In genomic region chr18:3660719-3661118, GRCh38 we compare ENCODE assay signal across 17 cellular contexts.
A peak's percentile ranks its signal among the peaks of the same experiment; 100 is the strongest.
DNase-seq lines count a peak whose midpoint lies in the region; ATAC-seq, FAIRE-seq and TF ChIP-seq lines count a peak whose summit lies in the region.
"Had no signal": no experiment of that assay in that cellular context is flagged by ENCODE, and none has a peak within 500 bp of the region (broad histone marks: within the 10 kb centered on the region; RNA-seq: fewer than 3 reads in every experiment).

No MANE protein-coding gene starts in this region.

- intact Hi-C loops in GM12878 (cut with micrococcal nuclease; ENCODE audit: unreplicated experiment), result no loop called here

- H3K27ac Mint-ChIP-seq in T-helper 1 cell treated with Interleukin-12 subunit alpha and Interleukin-12 subunit beta and Interleukin-4 antibody, amounts not matched to agents 30 μg/mL and 1 μg/mL, for 36 hours, result peak overlapping the region; percentile 49
- peak overlapping the region; percentile 54 for H3K27ac Mint-ChIP-seq in stimulated activated memory B cell treated with anti-CD40 and anti-IgM and Interleukin-4, amounts not matched to agents 10 μg/mL and 1 μg/mL and 100 μg/mL, for 72 hours
- H3K27ac Mint-ChIP-seq: IgD-negative memory B cell had no signal

- TF ChIP-seq EP300 in GM12878 (IDR thresholded peaks at IDR 0.05; ENCODE audit: borderline replicate concordance in 1 of 2, control insufficient read depth in 1 of 2, low read depth in 2 of 2, low read length in 2 of 2), result no peak

- no peak overlapping the region for H3K9ac ChIP-seq in GM12878 (ENCODE audit: control insufficient read depth, insufficient read depth, low read length)

- H3K4me3 Mint-ChIP-seq in T-helper 1 cell treated with Interleukin-12 subunit alpha and Interleukin-12 subunit beta and Interleukin-4 antibody, amounts not matched to agents 30 μg/mL and 1 μg/mL, for 36 hours, result no peak overlapping the region
- H3K4me3 Mint-ChIP-seq in stimulated activated memory B cell treated with anti-CD40 and anti-IgM and Interleukin-4, amounts not matched to agents 10 μg/mL and 1 μg/mL and 100 μg/mL, for 72 hours, result no peak overlapping the region
- H3K4me3 Mint-ChIP-seq: activated CD4-positive, alpha-beta T cell treated with anti-CD3 and anti-CD28 coated beads, Interleukin-2, amount 10 ng/mL, durations not matched to agents 7 days and 5 days had no signal

- in situ Hi-C loops in GM12878 (cut with MboI), result no loop called here

- no peak for FAIRE-seq in GM12878 (lab: Jason Lieb, UNC)
- FAIRE-seq: D721Med had no signal

- no peak overlapping the region for H3K4me2 ChIP-seq in GM12878 (ENCODE audit: control insufficient read depth, insufficient read depth)

- BruUV-seq in GM12878 (replicated peaks; lab: Mats Ljungman, UMichigan), result no TSS peak

- H3K4me1 Mint-ChIP-seq in T-helper 1 cell treated with Interleukin-12 subunit alpha and Interleukin-12 subunit beta and Interleukin-4 antibody, amounts not matched to agents 30 μg/mL and 1 μg/mL, for 36 hours (ENCODE audit: low read depth), result peaks cover 34% of the 10 kb centered on the region
- H3K4me1 Mint-ChIP-seq in stimulated activated memory B cell treated with anti-CD40 and anti-IgM and Interleukin-4, amounts not matched to agents 10 μg/mL and 1 μg/mL and 100 μg/mL, for 72 hours, result peaks cover 25% of the 10 kb centered on the region

- no peak overlapping the region for H3K4me3 ChIP-seq in GM12878
- H3K4me3 ChIP-seq: SK-N-MC, skin epidermis, testis had no signal

- no peaks in the 10 kb centered on the region for H3K79me2 ChIP-seq in GM12878 (ENCODE audit: control insufficient read depth, insufficient read depth, low read length)

- H3K36me3 ChIP-seq in GM12878 (ENCODE audit: control insufficient read depth in 2 of 2, insufficient read depth in 2 of 2, low read length in 1 of 2), result no peaks in the 10 kb centered on the region

- no peak for TF ChIP-seq RAD21 in GM12878 (IDR thresholded peaks at IDR 0.05; ENCODE audit: insufficient read depth, low read depth, low read length)

- no peak for DNase-seq in T-helper 1 cell
- peak; percentile 51 to 85 for DNase-seq in NOMO-1 (lab: John Stamatoyannopoulos, UW; ENCODE audit: unreplicated experiment in 2 of 2)
- DNase-seq in GM12878 (ENCODE audit: low read depth, low spot score), result no peak
- DNase-seq in stimulated activated naive CD4-positive, alpha-beta T cell (lab: John Stamatoyannopoulos, UW), result no peak
- no peak for DNase-seq in activated effector memory CD4-positive, alpha-beta T cell treated with anti-CD3 and anti-CD28 coated beads, Interleukin-2, amount 50 U/mL, for 16 hours
- no peak for DNase-seq in NCI-H82 treated with DMSO at 0.1 percent for 48 hours (lab: John Stamatoyannopoulos, UW; ENCODE audit: unreplicated experiment)
- DNase-seq: activated CD4-positive, alpha-beta T cell treated with anti-CD3 and anti-CD28 coated beads, Interleukin-2, amount 10 ng/mL, durations not matched to agents 7 days and 5 days; activated effector memory CD4-positive, alpha-beta T cell treated with Interleukin-2 at 50 U/mL for 16 hours; hippocampal formation; NCI-H187 had no signal

- SMC1A ChIA-PET in GM12878 (lab: Charles Lee; ENCODE audit: uncharacterized antibody, unreplicated experiment), result interaction anchor here (0.7 to 2.1 kb wide), 6 partner anchors 11 to 378 kb away, joined by 3 to 15 read pairs (median 6); no protein-coding TSS in a partner anchor

- peaks cover 8% of the 10 kb centered on the region for H3K9me3 Mint-ChIP-seq in T-helper 1 cell treated with Interleukin-12 subunit alpha and Interleukin-12 subunit beta and Interleukin-4 antibody, amounts not matched to agents 30 μg/mL and 1 μg/mL, for 36 hours
- H3K9me3 Mint-ChIP-seq in stimulated activated memory B cell treated with anti-CD40 and anti-IgM and Interleukin-4, amounts not matched to agents 10 μg/mL and 1 μg/mL and 100 μg/mL, for 72 hours, result no peaks in the 10 kb centered on the region
- H3K9me3 Mint-ChIP-seq: activated CD4-positive, alpha-beta T cell treated with anti-CD3 and anti-CD28 coated beads, Interleukin-2, amount 10 ng/mL, durations not matched to agents 7 days and 5 days had no signal

- no peaks in the 10 kb centered on the region for H3K27me3 Mint-ChIP-seq in T-helper 1 cell treated with Interleukin-12 subunit alpha and Interleukin-12 subunit beta and Interleukin-4 antibody, amounts not matched to agents 30 μg/mL and 1 μg/mL, for 36 hours (ENCODE audit: low read depth)
- no peaks in the 10 kb centered on the region for H3K27me3 Mint-ChIP-seq in stimulated activated memory B cell treated with anti-CD40 and anti-IgM and Interleukin-4, amounts not matched to agents 10 μg/mL and 1 μg/mL and 100 μg/mL, for 72 hours
- H3K27me3 Mint-ChIP-seq: activated CD4-positive, alpha-beta T cell treated with anti-CD3 and anti-CD28 coated beads, Interleukin-2, amount 10 ng/mL, durations not matched to agents 7 days and 5 days; IgD-negative memory B cell had no signal

- POLR2A ChIA-PET in GM12878 (lab: Charles Lee), result no interaction called here

- no peaks in the 10 kb centered on the region for H3K36me3 Mint-ChIP-seq in T-helper 1 cell treated with Interleukin-12 subunit alpha and Interleukin-12 subunit beta and Interleukin-4 antibody, amounts not matched to agents 30 μg/mL and 1 μg/mL, for 36 hours (ENCODE audit: low read depth)
- no peaks in the 10 kb centered on the region for H3K36me3 Mint-ChIP-seq in stimulated activated memory B cell treated with anti-CD40 and anti-IgM and Interleukin-4, amounts not matched to agents 10 μg/mL and 1 μg/mL and 100 μg/mL, for 72 hours
- H3K36me3 Mint-ChIP-seq: IgD-negative memory B cell had no signal

- no peaks in the 10 kb centered on the region; the same call in 2 of the 3 replicates for H3K9me3 ChIP-seq in GM12878 (replicated peaks; ENCODE audit: control insufficient read depth, insufficient read depth, low read length)
- H3K9me3 ChIP-seq: testis had no signal

- no peak overlapping the region for H2AFZ ChIP-seq in GM12878 (ENCODE audit: control insufficient read depth, low read depth, low read length)

- CTCF ChIA-PET in GM12878 (lab: Yijun Ruan, JAX), result interaction anchor here (0.9 to 1.0 kb wide), 2 partner anchors 31 to 63 kb away, joined by 3 read pairs; no protein-coding TSS in a partner anchor

- peak; percentile 55; the same call in 2 of the 3 replicates for ATAC-seq in GM12878
- peak; percentile 66 for ATAC-seq in stimulated activated memory B cell treated with anti-CD40 and anti-IgM and Interleukin-4, amounts not matched to agents 10 μg/mL and 1 μg/mL and 100 μg/mL, for 72 hours

- H3K4me1 ChIP-seq in GM12878 (ENCODE audit: control insufficient read depth, insufficient read depth, low read length), result peaks cover 8% of the 10 kb centered on the region

- no peak for TF ChIP-seq POLR2A in GM12878 (IDR thresholded peaks at IDR 0.05; ENCODE audit: low read depth, low read length)

- no peaks in the 10 kb centered on the region for H3K27me3 ChIP-seq in GM12878 (replicated peaks in 1 of 2; ENCODE audit: control insufficient read depth in 2 of 2, insufficient read depth in 2 of 2, low read length in 1 of 2)
- H3K27me3 ChIP-seq: testis had no signal

- RAD21 ChIA-PET in GM12878 (lab: Charles Lee; ENCODE audit: unreplicated experiment), result interaction anchor here (1.7 to 1.8 kb wide), 2 partner anchors 28 to 65 kb away, joined by 7 to 14 read pairs; no protein-coding TSS in a partner anchor

- no peak overlapping the region for H3K27ac ChIP-seq in GM12878 (ENCODE audit: control insufficient read depth, insufficient read depth)
- H3K27ac ChIP-seq: SK-N-MC had no signal

- 12% methylated on average over 1 of the region's 1 CpG for WGBS in GM12878 (ENCODE audit: insufficient coverage, insufficient replicate concordance, low lambda C conversion rate, missing lambda C conversion rate)

- no peaks in the 10 kb centered on the region for H4K20me1 ChIP-seq in GM12878 (ENCODE audit: control insufficient read depth, insufficient read depth)

- no peak for TF ChIP-seq CTCF in GM12878 (IDR thresholded peaks at IDR 0.05 in 2 of 3, conservative IDR thresholded peaks at IDR 0.05 in 1 of 3; ENCODE audit: control insufficient read depth in 2 of 3, extremely low read depth in 1 of 3, insufficient read depth in 1 of 3, low read depth in 3 of 3, low read length in 3 of 3)

TF ChIP-seq in GM12878, 131 proteins besides CTCF, POLR2A, EP300 and RAD21:
- TF ChIP-seq TCF7 (IDR thresholded peaks at IDR 0.05; ENCODE audit: borderline replicate concordance), result no peak
- no peak for TF ChIP-seq PAX5 (IDR thresholded peaks at IDR 0.05; ENCODE audit: borderline replicate concordance, low read depth, low read length)
- no peak for TF ChIP-seq SIN3A (IDR thresholded peaks at IDR 0.05; ENCODE audit: low read depth, low read length)
- no peak for TF ChIP-seq YY1 (IDR thresholded peaks at IDR 0.05; ENCODE audit: low read depth, low read length)
- TF ChIP-seq NBN (IDR thresholded peaks at IDR 0.05), result no peak
- no peak for TF ChIP-seq POLR2AphosphoS5 (IDR thresholded peaks at IDR 0.05; ENCODE audit: low read length)
- TF ChIP-seq MEF2A (IDR thresholded peaks at IDR 0.05; ENCODE audit: insufficient read depth, low read depth, low read length), result no peak
- TF ChIP-seq RAD51 (IDR thresholded peaks at IDR 0.05), result peak; percentile 32; the same call in 1 of the 2 replicates

Comparison
In these comparisons a context has a peak if more than half of its experiments do, and no peak if none do; other contexts are left out.
1. DNase-seq: peak in NOMO-1 (2 of 2); none in T-helper 1 cell (0 of 5), GM12878 (single experiment), stimulated activated naive CD4-positive, alpha-beta T cell (0 of 6), activated effector memory CD4-positive, alpha-beta T cell treated with anti-CD3 and anti-CD28 coated beads, Interleukin-2, amount 50 U/mL, for 16 hours (single experiment) and NCI-H82 treated with DMSO at 0.1 percent for 48 hours (single experiment).